In genomic region chr10:70146489-70147488, GRCh38 we compare ENCODE assay signal across 8 cellular contexts. TPM values are rescaled to one million over a fixed set of nuclear protein-coding genes. Genes with fewer than 3 reads are reported as not detected.
DNase-seq lines count a peak whose midpoint lies in the region; ATAC-seq and TF ChIP-seq lines count a peak whose summit lies in the region.

Gene TYSND1, minus strand, starts transcription at chr10:70146700. Its CDS starts 114 bp downstream, at chr10:70146586.

- peak; percentile 95 for DNase-seq in AG10803 (ENCODE audit: low read depth)
- DNase-seq in NCI-H345 (lab: John Stamatoyannopoulos, UW) = peak; percentile 97
- no peak for DNase-seq in activated B cell treated with CpG ODN at 0.5 μM for 24 hours
- peak; percentile 69 to 98 (median 93) for DNase-seq in caudate nucleus (lab: John Stamatoyannopoulos, UW)
- DNase-seq in inferior parietal cortex (ENCODE audit: extremely low spot score) = peak; percentile 96
- peak; percentile 97 for DNase-seq in spleen

- WGBS in spleen, 5 donors = 1 to 3% (median 2%) methylated on average over 31 to 40 of the region's 40 CpGs

- H3K4me3 Mint-ChIP-seq in activated B cell treated with CpG ODN at 0.5 μM for 24 hours = peak within 1 kb of the TSS; percentile 95

- H3K27me3 ChIP-seq in spleen (replicated peaks in 1 of 7) = no peaks in the 10 kb centered on the region

- POLR2A ChIA-PET in activated B cell treated with CpG ODN at 0.5 μM for 24 hours (lab: Charles Lee) = interaction anchor here (0.6 to 6.7 kb wide), 16 partner anchors 9 to 1815 kb away, joined by 3 to 106 read pairs (median 4); partner anchors contain the start of genes AIFM2, DDX21, EIF4EBP2 and HNRNPH3

- peak within 1 kb of the TSS; percentile 96 for H3K27ac Mint-ChIP-seq in activated B cell treated with CpG ODN at 0.5 μM for 24 hours

- intact Hi-C loops in activated B cell treated with CpG ODN at 0.5 μM for 24 hours (cut with micrococcal nuclease) (loop anchor here (1.0 to 10.0 kb wide), 12 partner anchors 24 to 1424 kb away; partner anchors contain the start of genes CCAR1, EIF4EBP2, FAM241B and PCBD1), spleen (cut with DNase I; ENCODE audit: low total_unique reads) (no loop called here)

- peaks cover 26% of the 10 kb centered on the region for H3K36me3 Mint-ChIP-seq in activated B cell treated with CpG ODN at 0.5 μM for 24 hours (ENCODE audit: low read depth)

- CTCF ChIA-PET in activated B cell treated with CpG ODN at 0.5 μM for 24 hours (lab: Charles Lee) = interaction anchor here (0.6 to 2.9 kb wide), 19 partner anchors 11 to 258 kb away, joined by 3 to 49 read pairs (median 5); partner anchors contain the start of genes AIFM2 and SAR1A

- peaks cover 0 to 54% (median 11%) of the 10 kb centered on the region in 6 donors for H3K36me3 ChIP-seq in spleen

- H3K4me1 ChIP-seq in spleen = peaks cover 12 to 45% (median 28%) of the 10 kb centered on the region in 6 donors

- peak; percentile 73 for TF ChIP-seq CTCF in AG10803 (conservative IDR thresholded peaks at IDR 0.05; ENCODE audit: low read length)
- no peak for TF ChIP-seq CTCF in activated B cell treated with CpG ODN at 0.5 μM for 24 hours (IDR thresholded peaks at IDR 0.05)
- peak; percentile 75 to 94 (median 89) for TF ChIP-seq CTCF in spleen (IDR thresholded peaks at IDR 0.05 in 8 of 11, conservative IDR thresholded peaks at IDR 0.05 in 3 of 11)

- H3K4me3 ChIP-seq in AG10803 (ENCODE audit: low read length) (peak within 1 kb of the TSS; percentile 65), spleen (peak within 1 kb of the TSS; percentile 57 to 96 (median 87))

- peak in 2 of 3 donors; percentile 50 to 59 for TF ChIP-seq POLR2A in spleen (IDR thresholded peaks at IDR 0.05)

- peaks cover 27% of the 10 kb centered on the region for H3K4me1 Mint-ChIP-seq in activated B cell treated with CpG ODN at 0.5 μM for 24 hours

- no peaks in the 10 kb centered on the region for H3K9me3 ChIP-seq in spleen

- H3K9me3 Mint-ChIP-seq in activated B cell treated with CpG ODN at 0.5 μM for 24 hours = no peaks in the 10 kb centered on the region

- ATAC-seq in GM19023 (IDR thresholded peaks at IDR 0.05; ENCODE audit: unreplicated experiment) (peak; percentile 94), HG03280 (IDR thresholded peaks at IDR 0.05; ENCODE audit: unreplicated experiment) (peak; percentile 92), activated B cell treated with CpG ODN at 0.5 μM for 24 hours (ENCODE audit: low read depth) (peak; percentile 80)

- H3K27me3 Mint-ChIP-seq in activated B cell treated with CpG ODN at 0.5 μM for 24 hours = no peaks in the 10 kb centered on the region

- H3K27ac ChIP-seq in caudate nucleus (ENCODE audit: low read depth, low read length) = peak within 1 kb of the TSS; percentile 87
- peak within 1 kb of the TSS; percentile 83 to 95 (median 94) for H3K27ac ChIP-seq in spleen

RNA-seq across cellular contexts. Expression of gene TYSND1, which starts in this region (rescaled TPM):
- total RNA-seq in activated B cell treated with CpG ODN at 0.5 μM for 24 hours = 18.2 and 22.0 TPM in 2 replicates
- total RNA-seq in spleen = 10 to 100 TPM; 14.1 to 20.3 (median 16.6) TPM
- 10 to 100 TPM; 15.2 to 20.9 (median 19.2) TPM for polyA plus RNA-seq in spleen
